ENCODE assay signal across 17 cellular contexts in genomic region chr1:234923626-234924025, GRCh38.
"Had no signal": no experiment of that assay in that cellular context is flagged by ENCODE, and none has a peak within 500 bp of the region (broad histone marks: within the 10 kb centered on the region; RNA-seq: fewer than 3 reads in every experiment).

No MANE protein-coding gene starts in this region.

- H3K27me3 Mint-ChIP-seq: activated naive CD8-positive, alpha-beta T cell; activated T-helper 17 cell treated with anti-CD3 and anti-CD28 coated beads, Interleukin-2, amount 50 U/mL, for 72 hours; brain; central memory CD8-positive, alpha-beta T cell had no signal

- ATAC-seq: activated T-helper 17 cell treated with anti-CD3 and anti-CD28 coated beads, Interleukin-2, amount 50 U/mL, for 72 hours; esophagus mucosa had no signal

- DNase-seq: activated CD4-positive, alpha-beta T cell treated with anti-CD3 and anti-CD28 coated beads for 48 hours; amygdala; dermis blood vessel endothelial cell; endodermal cell; glutamatergic neuron; mesendoderm; small intestine; stimulated activated naive CD4-positive, alpha-beta T cell; substantia nigra; SW 1271; upper lobe of left lung; WERI-Rb-1 had no signal

- H3K36me3 Mint-ChIP-seq: brain had no signal

- H3K4me3 Mint-ChIP-seq: activated naive CD8-positive, alpha-beta T cell; activated T-helper 17 cell treated with anti-CD3 and anti-CD28 coated beads, Interleukin-2, amount 50 U/mL, for 72 hours; brain; central memory CD8-positive, alpha-beta T cell; endodermal cell had no signal

- H3K27ac Mint-ChIP-seq: activated naive CD8-positive, alpha-beta T cell; activated T-helper 17 cell treated with anti-CD3 and anti-CD28 coated beads, Interleukin-2, amount 50 U/mL, for 72 hours; endodermal cell had no signal

- H3K9me3 Mint-ChIP-seq: activated T-helper 17 cell treated with anti-CD3 and anti-CD28 coated beads, Interleukin-2, amount 50 U/mL, for 72 hours; central memory CD8-positive, alpha-beta T cell had no signal
